ENCODE assay signal across 12 cellular contexts in genomic region chr1:180849031-180849775, GRCh38.
A peak's percentile ranks its signal among the peaks of the same experiment; 100 is the strongest.
DNase-seq lines count a peak whose midpoint lies in the region; ATAC-seq, FAIRE-seq and TF ChIP-seq lines count a peak whose summit lies in the region.
"Had no signal": no experiment of that assay in that cellular context is flagged by ENCODE, and none has a peak within 500 bp of the region (broad histone marks: within the 10 kb centered on the region; RNA-seq: fewer than 3 reads in every experiment).

No MANE protein-coding gene starts in this region.

- no peaks in the 10 kb centered on the region for H3K9me3 Mint-ChIP-seq in HFFc6

- no peak overlapping the region for H3K27ac Mint-ChIP-seq in HFFc6

- H3K4me3 ChIP-seq in right atrium auricular region (no peak overlapping the region), lower leg skin (ENCODE audit: low read depth, poor library complexity, severe bottlenecking) (no peak overlapping the region)
- H3K4me3 ChIP-seq: dorsolateral prefrontal cortex had no signal

- peak; percentile 20 for FAIRE-seq in GM12891 (lab: Jason Lieb, UNC)
- no peak for FAIRE-seq in RCC 7860 (lab: Jason Lieb, UNC)

- TF ChIP-seq POLR2A in GM12891 (IDR thresholded peaks at IDR 0.05; ENCODE audit: low read depth, low read length) = no peak
- no peak for TF ChIP-seq POLR2A in lower leg skin (IDR thresholded peaks at IDR 0.05)

- DNase-seq in GM12891 (ENCODE audit: insufficient read length, low spot score) (no peak), NCI-H2196 treated with DMSO at 0.1 percent for 48 hours (lab: John Stamatoyannopoulos, UW; ENCODE audit: unreplicated experiment) (peak; percentile 16), RCC 7860 (ENCODE audit: low spot score) (no peak), right atrium auricular region (ENCODE audit: low spot score) (no peak), lower leg skin (ENCODE audit: low spot score in 2 of 2) (no peak), HFFc6 (no peak)
- DNase-seq: activated gamma-delta T cell, C1 segment of cervical spinal cord, dorsolateral prefrontal cortex, KBM-7 had no signal

- H3K36me3 Mint-ChIP-seq in HFFc6 (ENCODE audit: low read depth) = no peaks in the 10 kb centered on the region

- ATAC-seq in GM19463 (IDR thresholded peaks at IDR 0.05; ENCODE audit: unreplicated experiment) (peak; percentile 75), HG02973 (IDR thresholded peaks at IDR 0.05; ENCODE audit: unreplicated experiment) (peak; percentile 68)

- intact Hi-C loops in lower leg skin (cut with DNase I; ENCODE audit: low total_unique reads) = no loop called here

- no peaks in the 10 kb centered on the region for H3K9me3 ChIP-seq in right atrium auricular region

- WGBS in lower leg skin, 2 donors = 83 to 87% methylated on average over 6 of the region's 6 CpGs

- H3K4me1 Mint-ChIP-seq in HFFc6 (ENCODE audit: low read depth) = peaks cover 11% of the 10 kb centered on the region

- no peaks in the 10 kb centered on the region for H3K27me3 Mint-ChIP-seq in HFFc6 (ENCODE audit: insufficient read depth)

- no peak overlapping the region for H3K27ac ChIP-seq in right atrium auricular region
- H3K27ac ChIP-seq: dorsolateral prefrontal cortex had no signal

- H3K36me3 ChIP-seq in right atrium auricular region = no peaks in the 10 kb centered on the region

- no peak overlapping the region for H3K4me3 Mint-ChIP-seq in HFFc6

- TF ChIP-seq CTCF in right atrium auricular region (IDR thresholded peaks at IDR 0.05) = no peak
- TF ChIP-seq CTCF in lower leg skin (IDR thresholded peaks at IDR 0.05) = no peak
- TF ChIP-seq CTCF in HFFc6 (IDR thresholded peaks at IDR 0.05) = no peak

- peaks cover 0 to 3% of the 10 kb centered on the region in 2 donors for H3K4me1 ChIP-seq in right atrium auricular region

- H3K27me3 ChIP-seq in right atrium auricular region = no peaks in the 10 kb centered on the region
- H3K27me3 ChIP-seq: dorsolateral prefrontal cortex had no signal

TF ChIP-seq in GM12891, 5 proteins besides CTCF, POLR2A, EP300 and RAD21:
- TF ChIP-seq SPI1 (IDR thresholded peaks at IDR 0.05; ENCODE audit: low read depth, low read length) (no peak), POU2F2 (IDR thresholded peaks at IDR 0.05; ENCODE audit: low read depth, low read length) (no peak), POLR2AphosphoS5 (IDR thresholded peaks at IDR 0.05; ENCODE audit: low read depth, low read length) (no peak), PAX5 (IDR thresholded peaks at IDR 0.05; ENCODE audit: insufficient read depth, low read length, severe bottlenecking) (no peak), TAF1 (IDR thresholded peaks at IDR 0.05; ENCODE audit: low read depth, low read length) (no peak)
